19 cellular contexts compared by ENCODE assay signal in the genomic region with DNA sequence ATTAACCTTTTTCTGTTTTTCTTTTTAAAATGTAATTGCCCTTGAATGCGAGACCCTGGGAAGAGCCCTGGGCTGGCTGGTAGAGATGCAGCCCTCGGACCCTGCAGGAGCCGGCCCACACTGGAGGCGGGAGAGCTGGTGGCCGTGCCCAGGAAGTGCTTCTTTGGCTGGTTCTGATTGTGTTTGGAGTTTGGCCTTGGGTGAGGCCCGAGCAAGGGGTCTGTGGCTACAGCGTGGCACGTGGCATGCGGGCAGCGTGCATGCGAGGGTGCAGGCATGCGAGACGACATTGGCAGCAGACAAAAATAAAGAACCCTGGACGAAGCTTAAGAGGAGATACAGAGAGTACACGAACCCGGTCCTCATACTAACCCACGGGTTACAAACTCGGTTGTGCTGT. TPM values are rescaled to one million over a fixed set of nuclear protein-coding genes. Genes with fewer than 3 reads are reported as not detected.
DNase-seq lines count a peak whose midpoint lies in the region; TF ChIP-seq lines count a peak whose summit lies in the region.
"Had no signal": no experiment of that assay in that cellular context is flagged by ENCODE, and none has a peak within 500 bp of the region (broad histone marks: within the 10 kb centered on the region; RNA-seq: fewer than 3 reads in every experiment).

No MANE protein-coding gene starts in this region.

- CTCF ChIA-PET in activated naive CD4-positive, alpha-beta T cell treated with anti-CD3 and anti-CD28 coated beads, Interleukin-2, amount 10 ng/mL, durations not matched to agents 7 days and 5 days (lab: Charles Lee): interaction anchor here (0.7 to 1.3 kb wide), 3 partner anchors 21 to 160 kb away, joined by 3 to 5 read pairs (median 3); partner anchors contain the start of gene SLC7A6

- no peak overlapping the region for H3K4me3 Mint-ChIP-seq in activated naive CD4-positive, alpha-beta T cell treated with anti-CD3 and anti-CD28 coated beads, Interleukin-2, amount 10 ng/mL, durations not matched to agents 7 days and 5 days
- no peak overlapping the region for H3K4me3 Mint-ChIP-seq in H9
- no peak overlapping the region for H3K4me3 Mint-ChIP-seq in glutamatergic neuron (ENCODE audit: unreplicated experiment)
- no peak overlapping the region for H3K4me3 Mint-ChIP-seq in progenitor cell of endocrine pancreas (ENCODE audit: low read depth)
- H3K4me3 Mint-ChIP-seq: B cell; CD8-positive, alpha-beta T cell had no signal

- H4K5ac ChIP-seq in H9 (ENCODE audit: insufficient read length, low read depth, low read length): no peak overlapping the region

- H3T11ph ChIP-seq in H9 (ENCODE audit: low read length): no peak overlapping the region

- H3K4me1 ChIP-seq in H9 (ENCODE audit: insufficient read depth, low read length): no peaks in the 10 kb centered on the region
- H3K4me1 ChIP-seq: HAP-1 had no signal

- no peak overlapping the region for H4K91ac ChIP-seq in H9 (ENCODE audit: insufficient read length, low read depth, low read length)

- H2AK5ac ChIP-seq in H9 (ENCODE audit: insufficient read length, low read length): no peak overlapping the region

- H3K4ac ChIP-seq in H9 (ENCODE audit: low read depth, low read length): no peak overlapping the region

- H4K8ac ChIP-seq in H9 (replicated peaks; ENCODE audit: insufficient read length, low read depth, low read length): no peak overlapping the region

- peaks cover 47% of the 10 kb centered on the region for H3K4me1 Mint-ChIP-seq in activated naive CD4-positive, alpha-beta T cell treated with anti-CD3 and anti-CD28 coated beads, Interleukin-2, amount 10 ng/mL, durations not matched to agents 7 days and 5 days
- H3K4me1 Mint-ChIP-seq in H9 (peaks cover 12 to 19% of the 10 kb centered on the region in 2 experiments), glutamatergic neuron (ENCODE audit: low read depth, unreplicated experiment) (peaks cover 30% of the 10 kb centered on the region), progenitor cell of endocrine pancreas (ENCODE audit: low read depth) (no peaks in the 10 kb centered on the region)

- H2BK20ac ChIP-seq in H9 (ENCODE audit: low read depth, low read length, poor library complexity, severe bottlenecking): no peak overlapping the region

- peaks cover 41% of the 10 kb centered on the region for H3K36me3 Mint-ChIP-seq in activated naive CD4-positive, alpha-beta T cell treated with anti-CD3 and anti-CD28 coated beads, Interleukin-2, amount 10 ng/mL, durations not matched to agents 7 days and 5 days
- H3K36me3 Mint-ChIP-seq in H9 (ENCODE audit: insufficient read depth in 1 of 3, low read depth in 3 of 3): peaks cover 0 to 17% (median 17%) of the 10 kb centered on the region in 3 experiments; a peak in 6 of 7 replicates
- no peaks in the 10 kb centered on the region for H3K36me3 Mint-ChIP-seq in glutamatergic neuron (ENCODE audit: unreplicated experiment)
- H3K36me3 Mint-ChIP-seq in progenitor cell of endocrine pancreas (ENCODE audit: insufficient read depth): no peaks in the 10 kb centered on the region

- no peaks in the 10 kb centered on the region for H3K79me1 ChIP-seq in H9 (ENCODE audit: insufficient read depth, low read depth, low read length, poor library complexity, severe bottlenecking)

- no peak overlapping the region for H3K27ac ChIP-seq in H9 (ENCODE audit: insufficient read length, low read depth, low read length)
- H3K27ac ChIP-seq: PC-9 had no signal

- no peak overlapping the region for H2BK12ac ChIP-seq in H9 (ENCODE audit: insufficient read length, low read depth, low read length)

- no CpG with 5 or more reads among the region's 18 CpGs for WGBS in H9 (ENCODE audit: extremely low coverage, insufficient read length, low lambda C conversion rate)

- no peaks in the 10 kb centered on the region for H3K79me2 ChIP-seq in H9 (ENCODE audit: insufficient read depth, low read length)

- DNase-seq in activated naive CD4-positive, alpha-beta T cell treated with anti-CD3 and anti-CD28 coated beads, Interleukin-2, amount 10 ng/mL, durations not matched to agents 7 days and 5 days: no peak
- no peak for DNase-seq in activated naive CD4-positive, alpha-beta T cell treated with anti-CD3 and anti-CD28 coated beads, Interleukin-2, amount 50 U/mL, for 16 hours
- no peak for DNase-seq in H9
- no peak for DNase-seq in glutamatergic neuron
- DNase-seq in progenitor cell of endocrine pancreas (ENCODE audit: low spot score, unreplicated experiment): no peak
- no peak for DNase-seq in HPDE6-E6E7 (ENCODE audit: extremely low spot score)
- DNase-seq in stimulated activated CD4-positive, alpha-beta T cell treated with anti-CD3 and anti-CD28 coated beads, Interleukin-4, amount 100 ng/mL, for 1 hour: no peak
- no peak for DNase-seq in UCSD-AML1 (lab: John Stamatoyannopoulos, UW; ENCODE audit: unreplicated experiment)
- DNase-seq: 8988T; CD8-positive, alpha-beta T cell; MM.1S; NCI-H1092; NCI-H1436 treated with DMSO at 0.1 percent for 48 hours; NCI-H2029; NCI-H345; NCI-H524 treated with DMSO at 0.1 percent for 48 hours; PC-9 had no signal

- H3K18ac ChIP-seq in H9 (ENCODE audit: insufficient read length, low read depth, low read length): no peak overlapping the region

- H2BK5ac ChIP-seq in H9 (ENCODE audit: insufficient read length, low read length): no peak overlapping the region

- H2AFZ ChIP-seq in H9 (ENCODE audit: low read length): no peak overlapping the region
- H2AFZ ChIP-seq: PC-9 had no signal

- no peak overlapping the region for H3K56ac ChIP-seq in H9 (ENCODE audit: insufficient read length, low read depth, low read length)

- H2BK120ac ChIP-seq in H9 (ENCODE audit: low read depth, low read length, poor library complexity, severe bottlenecking): no peak overlapping the region

- H3K27me3 ChIP-seq in H9 (ENCODE audit: insufficient read depth, low read length): no peaks in the 10 kb centered on the region

- no peaks in the 10 kb centered on the region for H4K20me1 ChIP-seq in H9 (ENCODE audit: control insufficient read depth, insufficient read depth, insufficient read length)

- H2BK15ac ChIP-seq in H9 (ENCODE audit: low read depth, low read length): no peak overlapping the region

- peaks cover 68% of the 10 kb centered on the region for H3K27me3 Mint-ChIP-seq in activated naive CD4-positive, alpha-beta T cell treated with anti-CD3 and anti-CD28 coated beads, Interleukin-2, amount 10 ng/mL, durations not matched to agents 7 days and 5 days
- no peaks in the 10 kb centered on the region; the same call in 1 of the 2 replicates for H3K27me3 Mint-ChIP-seq in H9 (ENCODE audit: low read depth)
- H3K27me3 Mint-ChIP-seq in glutamatergic neuron (ENCODE audit: unreplicated experiment): peaks cover 17% of the 10 kb centered on the region
- peaks cover 6% of the 10 kb centered on the region for H3K27me3 Mint-ChIP-seq in progenitor cell of endocrine pancreas
- H3K27me3 Mint-ChIP-seq: B cell had no signal

- no peaks in the 10 kb centered on the region for H3K9me3 ChIP-seq in H9 (ENCODE audit: control insufficient read depth, low read depth, low read length)
- H3K9me3 ChIP-seq: HAP-1 had no signal

- TF ChIP-seq CTCF in H9 (conservative IDR thresholded peaks at IDR 0.05) (no peak), glutamatergic neuron (IDR thresholded peaks at IDR 0.05; ENCODE audit: partially characterized antibody, unreplicated experiment) (no peak), progenitor cell of endocrine pancreas (IDR thresholded peaks at IDR 0.05; ENCODE audit: unreplicated experiment) (no peak)

- H3K14ac ChIP-seq in H9 (ENCODE audit: insufficient read depth, low read length): no peak overlapping the region

- no peaks in the 10 kb centered on the region for H3K9me3 Mint-ChIP-seq in activated naive CD4-positive, alpha-beta T cell treated with anti-CD3 and anti-CD28 coated beads, Interleukin-2, amount 10 ng/mL, durations not matched to agents 7 days and 5 days
- H3K9me3 Mint-ChIP-seq in H9: no peaks in the 10 kb centered on the region
- H3K9me3 Mint-ChIP-seq in glutamatergic neuron (ENCODE audit: unreplicated experiment): peaks cover 10% of the 10 kb centered on the region
- no peaks in the 10 kb centered on the region for H3K9me3 Mint-ChIP-seq in progenitor cell of endocrine pancreas (ENCODE audit: low read depth)
- H3K9me3 Mint-ChIP-seq: CD8-positive, alpha-beta T cell had no signal

- no peak overlapping the region for H3K9ac ChIP-seq in H9 (ENCODE audit: extremely low read depth, insufficient read length, low read length)

- H3K4me2 ChIP-seq in H9 (ENCODE audit: insufficient read depth, insufficient read length, low read length): no peak overlapping the region
- H3K4me2 ChIP-seq: PC-9 had no signal

- no peaks in the 10 kb centered on the region for H3K23me2 ChIP-seq in H9 (ENCODE audit: insufficient read length, low read depth, low read length, poor library complexity, severe bottlenecking)

- peak overlapping the region; percentile 24 for H3K27ac Mint-ChIP-seq in activated naive CD4-positive, alpha-beta T cell treated with anti-CD3 and anti-CD28 coated beads, Interleukin-2, amount 10 ng/mL, durations not matched to agents 7 days and 5 days
- H3K27ac Mint-ChIP-seq in H9: peak overlapping the region; percentile 14 to 88 (median 30); a peak in 2 of 7 replicates
- H3K27ac Mint-ChIP-seq in glutamatergic neuron (ENCODE audit: unreplicated experiment): peak overlapping the region; percentile 72
- peak overlapping the region; percentile 25 for H3K27ac Mint-ChIP-seq in progenitor cell of endocrine pancreas
- H3K27ac Mint-ChIP-seq: B cell; CD8-positive, alpha-beta T cell had no signal

- H3K23ac ChIP-seq in H9 (ENCODE audit: insufficient read length, low read depth, low read length): no peak overlapping the region

RNA-seq across cellular contexts. Expression of gene PRMT7, which starts 49.7 kb away (rescaled TPM):
- total RNA-seq in H9 (2021) (56.6 and 57.8 TPM in 2 replicates), glutamatergic neuron (ENCODE audit: unreplicated experiment) (62.7 TPM), progenitor cell of endocrine pancreas (60.0 and 70.5 TPM in 2 replicates)

RNA-seq across cellular contexts. Expression of gene SLC7A6OS, which starts 49.8 kb away (rescaled TPM):
- total RNA-seq in H9 (2021) (21.1 and 24.5 TPM in 2 replicates), glutamatergic neuron (ENCODE audit: unreplicated experiment) (25.2 TPM), progenitor cell of endocrine pancreas (23.9 and 25.9 TPM in 2 replicates)
